In genomic region chr17:81127133-81127455, GRCh38 we compare ENCODE assay signal across 19 cellular contexts. TPM values are rescaled to one million over a fixed set of nuclear protein-coding genes. Genes with fewer than 3 reads are reported as not detected.
A peak's percentile ranks its signal among the peaks of the same experiment; 100 is the strongest.
DNase-seq lines count a peak whose midpoint lies in the region; ATAC-seq, FAIRE-seq and TF ChIP-seq lines count a peak whose summit lies in the region.
"Had no signal": no experiment of that assay in that cellular context is flagged by ENCODE, and none has a peak within 500 bp of the region (broad histone marks: within the 10 kb centered on the region; RNA-seq: fewer than 3 reads in every experiment).

No MANE protein-coding gene starts in this region.

- TF ChIP-seq EP300 in tibial nerve (IDR thresholded peaks at IDR 0.05) = no peak

- no peak for TF ChIP-seq POLR2A in tibial nerve (IDR thresholded peaks at IDR 0.05)

- no peak for FAIRE-seq in RCC 7860 (lab: Jason Lieb, UNC)
- FAIRE-seq: A204.1, D721Med, G401.6, GM12892, H1 had no signal

- no peaks in the 10 kb centered on the region for H3K9me3 ChIP-seq in BLaER1 treated with 17β-estradiol and CSF1 and Interleukin-3, amounts not matched to agents 10 nM and 100 nM (replicated peaks in 1 of 11)
- no peaks in the 10 kb centered on the region for H3K9me3 ChIP-seq in tibial nerve
- H3K9me3 ChIP-seq: HAP-1 had no signal

- peak overlapping the region in 6 of 11 experiments; percentile 30 to 59 (median 44); a peak in 10 of 22 replicates for H3K4me2 ChIP-seq in BLaER1 treated with 17β-estradiol and CSF1 and Interleukin-3, amounts not matched to agents 10 nM and 100 nM

- TF ChIP-seq CTCF in tibial nerve (IDR thresholded peaks at IDR 0.05) = no peak

- peak in 5 of 61 donors; percentile 21 to 54 (median 43) for DNase-seq in caudate nucleus (lab: John Stamatoyannopoulos, UW)
- DNase-seq in tibial nerve (ENCODE audit: low spot score in 2 of 2) = no peak
- no peak for DNase-seq in RCC 7860 (ENCODE audit: low spot score)
- DNase-seq in stimulated activated CD4-positive, alpha-beta T cell treated with anti-CD3 and anti-CD28 coated beads, Interleukin-4, amount 100 ng/mL, for 4 hours = no peak
- DNase-seq: CD8-positive, alpha-beta T cell; COR-L47; DMS153; EL; HFFc6 had no signal

- H4K20me1 ChIP-seq in BLaER1 treated with 17β-estradiol and CSF1 and Interleukin-3, amounts not matched to agents 10 nM and 100 nM = peaks cover 0 to 55% (median 0%) of the 10 kb centered on the region in 11 experiments; a peak in 5 of 22 replicates

- no peak for ATAC-seq in HG02840 (IDR thresholded peaks at IDR 0.05; ENCODE audit: low FRiP score, unreplicated experiment)
- ATAC-seq: CD8-positive, alpha-beta T cell had no signal

- 28% methylated on average over 3 of the region's 5 CpGs; no CpG with 5 or more reads in 1 of the 2 donors for WGBS in tibial nerve, 2 donors

- peak overlapping the region in 1 of 11 experiments; percentile 29; a peak in 1 of 22 replicates for H3K9ac ChIP-seq in BLaER1 treated with 17β-estradiol and CSF1 and Interleukin-3, amounts not matched to agents 10 nM and 100 nM

- no peaks in the 10 kb centered on the region for H3K27me3 ChIP-seq in BLaER1 treated with 17β-estradiol and CSF1 and Interleukin-3, amounts not matched to agents 10 nM and 100 nM
- H3K27me3 ChIP-seq in layer of hippocampus (ENCODE audit: control insufficient read depth, insufficient read depth, low read length) (no peaks in the 10 kb centered on the region), tibial nerve (no peaks in the 10 kb centered on the region)

- H3K4me1 ChIP-seq in BLaER1 treated with 17β-estradiol and CSF1 and Interleukin-3, amounts not matched to agents 10 nM and 100 nM = peaks cover 0 to 43% (median 21%) of the 10 kb centered on the region in 10 experiments; a peak in 13 of 20 replicates
- H3K4me1 ChIP-seq in tibial nerve = peaks cover 0 to 21% (median under 1%) of the 10 kb centered on the region in 4 donors
- H3K4me1 ChIP-seq: HAP-1 had no signal

- no peak overlapping the region for H3K4me3 ChIP-seq in BLaER1 treated with 17β-estradiol and CSF1 and Interleukin-3, amounts not matched to agents 10 nM and 100 nM
- H3K4me3 ChIP-seq in tibial nerve = peak overlapping the region; percentile 36 to 76 (median 53)
- H3K4me3 ChIP-seq: HAP-1 had no signal

- H3K36me3 ChIP-seq in BLaER1 treated with 17β-estradiol and CSF1 and Interleukin-3, amounts not matched to agents 10 nM and 100 nM = no peaks in the 10 kb centered on the region; a peak in 2 of 22 replicates
- peaks cover 0 to 34% (median 0%) of the 10 kb centered on the region in 3 donors for H3K36me3 ChIP-seq in tibial nerve
- H3K36me3 ChIP-seq: HAP-1 had no signal

- H3K27ac ChIP-seq in BLaER1 treated with 17β-estradiol and CSF1 and Interleukin-3, amounts not matched to agents 10 nM and 100 nM = no peak overlapping the region
- H3K27ac ChIP-seq in caudate nucleus (ENCODE audit: low read depth, low read length) = peak overlapping the region; percentile 99
- peak overlapping the region; percentile 99 for H3K27ac ChIP-seq in layer of hippocampus (ENCODE audit: low read depth, low read length)
- peak overlapping the region; percentile 69 to 93 (median 84) for H3K27ac ChIP-seq in tibial nerve

RNA-seq across cellular contexts. Expression of gene PVALEF, which starts 38.2 kb away (rescaled TPM):
- not detected for total RNA-seq in tibial nerve
- total RNA-seq: B cell; CD8-positive, alpha-beta T cell; H1; HFFc6 had no signal

RNA-seq across cellular contexts. Expression of gene AATK, which starts 38.9 kb away (rescaled TPM):
- total RNA-seq in tibial nerve = 100 to 1,000 TPM; 247 to 385 (median 322) TPM

Comparison
In these comparisons a context has a peak if more than half of its experiments do, and no peak if none do; other contexts are left out.
1. H3K27ac ChIP-seq: peak in caudate nucleus (single experiment), layer of hippocampus (single experiment) and tibial nerve (4 of 4); none in BLaER1 treated with 17β-estradiol and CSF1 and Interleukin-3, amounts not matched to agents 10 nM and 100 nM (0 of 11).
2. H3K4me3 ChIP-seq: peak in tibial nerve (4 of 4); none in BLaER1 treated with 17β-estradiol and CSF1 and Interleukin-3, amounts not matched to agents 10 nM and 100 nM (0 of 10).